ENCODE assay signal across 22 cellular contexts in the genomic region with DNA sequence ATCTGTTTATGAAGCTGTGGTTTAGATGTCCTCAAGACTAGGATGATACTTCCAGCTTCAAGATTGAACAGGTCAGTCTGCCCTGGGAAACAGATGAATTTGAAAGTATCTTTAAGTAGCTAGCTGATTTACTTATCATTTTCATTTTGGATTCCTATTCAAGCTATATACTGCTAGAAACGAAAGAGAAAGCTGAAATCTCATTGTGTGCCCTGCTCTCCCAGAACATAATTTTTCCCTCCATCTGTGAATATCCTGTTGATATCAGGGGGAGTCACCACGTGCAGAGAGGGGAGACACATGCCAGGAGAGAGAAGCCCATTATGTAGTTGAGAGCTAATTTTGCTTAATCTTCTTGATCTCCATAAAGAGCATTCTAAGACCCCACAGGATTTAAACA.
DNase-seq lines count a peak whose midpoint lies in the region; ATAC-seq and TF ChIP-seq lines count a peak whose summit lies in the region.
"Had no signal": no experiment of that assay in that cellular context is flagged by ENCODE, and none has a peak within 500 bp of the region (broad histone marks: within the 10 kb centered on the region; RNA-seq: fewer than 3 reads in every experiment).

No MANE protein-coding gene starts in this region.

- no peak overlapping the region for H3K27ac ChIP-seq in SK-N-SH (ENCODE audit: low read depth in 2 of 2, low read length in 1 of 2)
- no peak overlapping the region for H3K27ac ChIP-seq in stomach smooth muscle (ENCODE audit: low read length)
- H3K27ac ChIP-seq: BLaER1, GM23248, HL-60, SJCRH30 had no signal

- no peak for TF ChIP-seq EP300 in SK-N-SH (IDR thresholded peaks at IDR 0.05; ENCODE audit: borderline replicate concordance in 1 of 2, low read depth in 1 of 2, low read length in 1 of 2)

- BruUV-seq in Calu3 (replicated peaks; lab: Mats Ljungman, UMichigan) = no TSS peak

- no peak overlapping the region for H2AFZ ChIP-seq in SK-N-SH (ENCODE audit: low read depth)
- H2AFZ ChIP-seq: GM23248 had no signal

- H4K20me1 ChIP-seq in SK-N-SH (ENCODE audit: insufficient read depth) = no peaks in the 10 kb centered on the region
- H4K20me1 ChIP-seq: BLaER1 had no signal

- H3K9me3 ChIP-seq in SK-N-SH = no peaks in the 10 kb centered on the region
- no peaks in the 10 kb centered on the region for H3K9me3 ChIP-seq in stomach smooth muscle (ENCODE audit: control insufficient read depth in 2 of 2, low read length in 2 of 2)
- H3K9me3 ChIP-seq: BLaER1, SJCRH30 had no signal

- no peak for TF ChIP-seq RAD21 in SK-N-SH (IDR thresholded peaks at IDR 0.05; ENCODE audit: low read length)

- H3K9me3 Mint-ChIP-seq in stimulated activated effector memory CD8-positive, alpha-beta T cell treated with anti-CD3 and anti-CD28 coated beads, Interleukin-12 subunit alpha, Interleukin-12 subunit beta, amount 100 ng/mL, for 72 hours = peaks cover 9% of the 10 kb centered on the region
- peaks cover 2% of the 10 kb centered on the region for H3K9me3 Mint-ChIP-seq in Calu3 (ENCODE audit: low read depth, unreplicated experiment)

- H3F3A ChIP-seq in SK-N-SH (replicated peaks; ENCODE audit: insufficient read depth) = peaks cover 3% of the 10 kb centered on the region

- H3K27ac Mint-ChIP-seq in stimulated activated effector memory CD8-positive, alpha-beta T cell treated with anti-CD3 and anti-CD28 coated beads, Interleukin-12 subunit alpha, Interleukin-12 subunit beta, amount 100 ng/mL, for 72 hours = no peak overlapping the region
- H3K27ac Mint-ChIP-seq in Calu3 (ENCODE audit: unreplicated experiment) = no peak overlapping the region
- H3K27ac Mint-ChIP-seq: CD8-positive, alpha-beta T cell had no signal

- H3K4me2 ChIP-seq in SK-N-SH = 0 out of 2 replicates have a peak overlapping the region, but pooled peaks have one; percentile 3
- H3K4me2 ChIP-seq: BLaER1 had no signal

- CTCF ChIA-PET in SK-N-SH (lab: Yijun Ruan, JAX) = interaction anchor here (1.1 kb wide), 1 partner anchor 14 kb away, joined by 3 read pairs; no protein-coding TSS in a partner anchor
- CTCF ChIA-PET in Calu3 (lab: Charles Lee) = interaction anchor here (1.2 kb wide), 1 partner anchor 12 kb away, joined by 3 read pairs; no protein-coding TSS in a partner anchor

- no peak for TF ChIP-seq CTCF in SK-N-SH (IDR thresholded peaks at IDR 0.05)
- TF ChIP-seq CTCF in WI38 (IDR thresholded peaks at IDR 0.05; ENCODE audit: low read depth, low read length) = no peak
- TF ChIP-seq CTCF in Calu3 (IDR thresholded peaks at IDR 0.05; ENCODE audit: unreplicated experiment) = no peak

- H3K9me2 ChIP-seq in SK-N-SH = no peaks in the 10 kb centered on the region

- H3K4me1 Mint-ChIP-seq in stimulated activated effector memory CD8-positive, alpha-beta T cell treated with anti-CD3 and anti-CD28 coated beads, Interleukin-12 subunit alpha, Interleukin-12 subunit beta, amount 100 ng/mL, for 72 hours = no peaks in the 10 kb centered on the region
- no peaks in the 10 kb centered on the region for H3K4me1 Mint-ChIP-seq in Calu3 (ENCODE audit: low read depth, unreplicated experiment)

- WGBS in SK-N-SH (ENCODE audit: low lambda C conversion rate) = 46% methylated on average over 2 of the region's 2 CpGs

- H3K36me3 ChIP-seq in SK-N-SH (replicated peaks in 1 of 2; ENCODE audit: control insufficient read depth in 1 of 2, insufficient read depth in 2 of 2, low read length in 1 of 2) (no peaks in the 10 kb centered on the region), stomach smooth muscle (ENCODE audit: control insufficient read depth in 2 of 2, insufficient read depth in 2 of 2, low read length in 2 of 2) (no peaks in the 10 kb centered on the region)
- H3K36me3 ChIP-seq: BLaER1, SJCRH30 had no signal

- H3K36me3 Mint-ChIP-seq in stimulated activated effector memory CD8-positive, alpha-beta T cell treated with anti-CD3 and anti-CD28 coated beads, Interleukin-12 subunit alpha, Interleukin-12 subunit beta, amount 100 ng/mL, for 72 hours = no peaks in the 10 kb centered on the region
- no peaks in the 10 kb centered on the region for H3K36me3 Mint-ChIP-seq in Calu3 (ENCODE audit: insufficient read depth, unreplicated experiment)
- H3K36me3 Mint-ChIP-seq: CD8-positive, alpha-beta T cell had no signal

- H3K4me3 ChIP-seq in SK-N-SH (ENCODE audit: low read depth in 2 of 2, low read length in 1 of 2) = no peak overlapping the region
- H3K4me3 ChIP-seq in WI38 (ENCODE audit: low read depth, low read length) = 0 out of 2 replicates have a peak overlapping the region, but pooled peaks have one; percentile 5
- H3K4me3 ChIP-seq in stomach smooth muscle (ENCODE audit: low read length in 2 of 2) = peak overlapping the region; percentile 36 to 44
- H3K4me3 ChIP-seq: BLaER1, GM23248, SJCRH30 had no signal

- no peaks in the 10 kb centered on the region for H3K27me3 ChIP-seq in SK-N-SH (ENCODE audit: insufficient read depth)
- no peaks in the 10 kb centered on the region for H3K27me3 ChIP-seq in stomach smooth muscle (ENCODE audit: control insufficient read depth in 1 of 2, insufficient read depth in 2 of 2, low read length in 2 of 2)
- H3K27me3 ChIP-seq: BLaER1, SJCRH30 had no signal

- no peaks in the 10 kb centered on the region for H3K79me2 ChIP-seq in SK-N-SH (ENCODE audit: insufficient read depth)

- no peak for ATAC-seq in SK-N-SH treated with all-trans-retinoic acid at 6 μM for 48 hours
- ATAC-seq in stimulated activated effector memory CD8-positive, alpha-beta T cell treated with anti-CD3 and anti-CD28 coated beads, Interleukin-12 subunit alpha, Interleukin-12 subunit beta, amount 100 ng/mL, for 72 hours = no peak
- ATAC-seq: CD8-positive, alpha-beta T cell had no signal

- intact Hi-C loops in Calu3 (cut with micrococcal nuclease; ENCODE audit: unreplicated experiment) = no loop called here

- no peaks in the 10 kb centered on the region for H3K4me1 ChIP-seq in SK-N-SH (ENCODE audit: control insufficient read depth in 1 of 2, insufficient read depth in 2 of 2, low read depth in 1 of 2, low read length in 1 of 2)
- H3K4me1 ChIP-seq in stomach smooth muscle (ENCODE audit: control insufficient read depth, insufficient read depth, low read length) = no peaks in the 10 kb centered on the region
- H3K4me1 ChIP-seq: BLaER1, SJCRH30 had no signal

- POLR2A ChIA-PET in SK-N-SH (lab: Yijun Ruan, JAX) = no interaction called here

- H3K9ac ChIP-seq in SK-N-SH (no peak overlapping the region), stomach smooth muscle (ENCODE audit: low read length in 2 of 2) (peak overlapping the region in 1 of 2 donors; percentile 23)
- H3K9ac ChIP-seq: BLaER1, GM23248 had no signal

- H3K27me3 Mint-ChIP-seq in Calu3 (ENCODE audit: unreplicated experiment) = no peaks in the 10 kb centered on the region

- DNase-seq in SK-N-SH (no peak), lung microvascular endothelial cell (ENCODE audit: low read depth in 2 of 2) (peak; percentile 39 to 64), SKM-1 treated with dmso at 0.1 percent for 144 hours (lab: John Stamatoyannopoulos, UW; ENCODE audit: unreplicated experiment) (no peak), Calu3 (no peak)
- DNase-seq in stimulated activated effector memory CD8-positive, alpha-beta T cell treated with anti-CD3 and anti-CD28 coated beads, Interleukin-12 subunit alpha, Interleukin-12 subunit beta, amount 100 ng/mL, for 72 hours (ENCODE audit: low spot score in 2 of 2) = no peak
- DNase-seq: 8988T; CD8-positive, alpha-beta T cell; DMS79 treated with DMSO at 0.1 percent for 48 hours; GM23248; HCEC 1CT; NCI-H1417 treated with DMSO at 0.1 percent for 48 hours; NCI-H1930; NCI-H2171; NCI-H446 treated with DMSO at 0.1 percent for 48 hours; NCI-H774; RPMI8226; SJCRH30 had no signal

- no peak overlapping the region for H3K4me3 Mint-ChIP-seq in stimulated activated effector memory CD8-positive, alpha-beta T cell treated with anti-CD3 and anti-CD28 coated beads, Interleukin-12 subunit alpha, Interleukin-12 subunit beta, amount 100 ng/mL, for 72 hours
- no peak overlapping the region for H3K4me3 Mint-ChIP-seq in Calu3 (ENCODE audit: low read depth, unreplicated experiment)
- H3K4me3 Mint-ChIP-seq: CD8-positive, alpha-beta T cell had no signal

TF ChIP-seq in SK-N-SH, 30 proteins besides CTCF, POLR2A, EP300 and RAD21 (continues in another document):
- TF ChIP-seq, protein P1, sequence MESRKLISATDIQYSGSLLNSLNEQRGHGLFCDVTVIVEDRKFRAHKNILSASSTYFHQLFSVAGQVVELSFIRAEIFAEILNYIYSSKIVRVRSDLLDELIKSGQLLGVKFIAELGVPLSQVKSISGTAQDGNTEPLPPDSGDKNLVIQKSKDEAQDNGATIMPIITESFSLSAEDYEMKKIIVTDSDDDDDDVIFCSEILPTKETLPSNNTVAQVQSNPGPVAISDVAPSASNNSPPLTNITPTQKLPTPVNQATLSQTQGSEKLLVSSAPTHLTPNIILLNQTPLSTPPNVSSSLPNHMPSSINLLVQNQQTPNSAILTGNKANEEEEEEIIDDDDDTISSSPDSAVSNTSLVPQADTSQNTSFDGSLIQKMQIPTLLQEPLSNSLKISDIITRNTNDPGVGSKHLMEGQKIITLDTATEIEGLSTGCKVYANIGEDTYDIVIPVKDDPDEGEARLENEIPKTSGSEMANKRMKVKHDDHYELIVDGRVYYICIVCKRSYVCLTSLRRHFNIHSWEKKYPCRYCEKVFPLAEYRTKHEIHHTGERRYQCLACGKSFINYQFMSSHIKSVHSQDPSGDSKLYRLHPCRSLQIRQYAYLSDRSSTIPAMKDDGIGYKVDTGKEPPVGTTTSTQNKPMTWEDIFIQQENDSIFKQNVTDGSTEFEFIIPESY (IDR thresholded peaks at IDR 0.05; ENCODE audit: borderline replicate concordance, low read depth) = no peak
- TF ChIP-seq SIN3A (IDR thresholded peaks at IDR 0.05; ENCODE audit: borderline replicate concordance, low read depth, low read length) (no peak), CHD2 (IDR thresholded peaks at IDR 0.05; ENCODE audit: low read length, partially characterized antibody) (no peak)

TF ChIP-seq in SK-N-SH treated with all-trans-retinoic acid at 6 μM for 48 hours, 23 proteins besides CTCF, POLR2A, EP300 and RAD21:
- TF ChIP-seq ZNF565 (CRISPR knock-in tag; conservative IDR thresholded peaks at IDR 0.05; ENCODE audit: low read depth) (no peak), ZNF8 (CRISPR knock-in tag; IDR thresholded peaks at IDR 0.05) (no peak)

Comparison
In these comparisons a context has a peak if more than half of its experiments do, and no peak if none do; other contexts are left out.
1. DNase-seq: peak in lung microvascular endothelial cell (2 of 2); none in SK-N-SH (single experiment), SKM-1 treated with dmso at 0.1 percent for 144 hours (single experiment), stimulated activated effector memory CD8-positive, alpha-beta T cell treated with anti-CD3 and anti-CD28 coated beads, Interleukin-12 subunit alpha, Interleukin-12 subunit beta, amount 100 ng/mL, for 72 hours (0 of 2) and Calu3 (single experiment).
2. H3K4me3 ChIP-seq: peak in WI38 (single experiment) and stomach smooth muscle (2 of 2); none in SK-N-SH (0 of 2).